In genomic region chr9:136261686-136262430, GRCh38 we compare ENCODE assay signal across 1 cellular context.
TF ChIP-seq lines count a peak whose summit lies in the region.

No MANE protein-coding gene starts in this region.

TF ChIP-seq in IMR-90, 13 proteins besides CTCF, POLR2A, EP300 and RAD21:
- TF ChIP-seq MAFK (IDR thresholded peaks at IDR 0.05; ENCODE audit: low read depth, low read length) (no peak), CHD1 (IDR thresholded peaks at IDR 0.05; ENCODE audit: low read depth, low read length) (no peak), RFX5 (IDR thresholded peaks at IDR 0.05; ENCODE audit: low read depth, low read length) (no peak), CEBPB (IDR thresholded peaks at IDR 0.05; ENCODE audit: low read depth, low read length) (no peak)
TF ChIP-seq in IMR-90: peak in this region for 0.
